14 cellular contexts compared by ENCODE assay signal in genomic region chr20:25495189-25495824, GRCh38.
A peak's percentile ranks its signal among the peaks of the same experiment; 100 is the strongest.
DNase-seq lines count a peak whose midpoint lies in the region; ATAC-seq, FAIRE-seq and TF ChIP-seq lines count a peak whose summit lies in the region.
"Had no signal": no experiment of that assay in that cellular context is flagged by ENCODE, and none has a peak within 500 bp of the region (broad histone marks: within the 10 kb centered on the region; RNA-seq: fewer than 3 reads in every experiment).

No MANE protein-coding gene starts in this region.

- DNase-seq in Right ventricle myocardium inferior (ENCODE audit: missing footprints): peak; percentile 53
- no peak for DNase-seq in left ventricle myocardium inferior
- peak; percentile 33 for DNase-seq in NB4 (ENCODE audit: low read depth)
- DNase-seq in K562 (ENCODE audit: extremely low read depth in 1 of 4, low spot score in 3 of 4): no peak
- DNase-seq in WERI-Rb-1: no peak
- no peak for DNase-seq in NK-92 (lab: John Stamatoyannopoulos, UW; ENCODE audit: unreplicated experiment)
- DNase-seq in GM23248: no peak
- DNase-seq: EL, NCI-H1417 treated with DMSO at 0.1 percent for 48 hours, NCI-H2029 treated with DMSO at 0.1 percent for 48 hours, NCI-H226, T-helper 1 cell had no signal

- WGBS in K562 (ENCODE audit: insufficient coverage, low coverage, missing lambda C conversion rate): 4% methylated on average over 15 of the region's 18 CpGs
- WGBS in GM23248 (ENCODE audit: low coverage in 1 of 2, low lambda C conversion rate in 2 of 2, missing lambda C conversion rate in 2 of 2), 2 experiments: 83 to 84% methylated on average over 18 of the region's 18 CpGs

- H3K9ac ChIP-seq in K562 (ENCODE audit: insufficient read depth in 1 of 2, low read depth in 2 of 2, low read length in 2 of 2) (no peak overlapping the region; a peak in 1 of 4 replicates), GM23248 (no peak overlapping the region)

- H3K9me3 ChIP-seq in left ventricle myocardium inferior (replicated peaks) (no peaks in the 10 kb centered on the region), K562 (replicated peaks; ENCODE audit: control insufficient read depth, insufficient read depth, low read depth, low read length) (no peaks in the 10 kb centered on the region), WERI-Rb-1 (ENCODE audit: severe bottlenecking) (no peaks in the 10 kb centered on the region), GM23248 (ENCODE audit: low read depth) (no peaks in the 10 kb centered on the region)
- H3K9me3 ChIP-seq: A549 had no signal

- H3K4me3 ChIP-seq in left ventricle myocardium inferior (no peak overlapping the region), NB4 (ENCODE audit: low read depth, low read length) (no peak overlapping the region), K562 (no peak overlapping the region), WERI-Rb-1 (ENCODE audit: low read depth, low read length) (no peak overlapping the region), GM23248 (no peak overlapping the region)
- H3K4me3 ChIP-seq: A549, SK-N-MC had no signal

- ATAC-seq in Right ventricle myocardium inferior: no peak
- ATAC-seq in K562: no peak
- ATAC-seq: A549 had no signal

- H3K4me1 ChIP-seq in left ventricle myocardium inferior (no peaks in the 10 kb centered on the region), K562 (replicated peaks in 1 of 2; ENCODE audit: control insufficient read depth in 2 of 2, insufficient read depth in 2 of 2, low read length in 2 of 2) (0 out of 5 replicates have a peak, but pooled peaks cover 0 to 3% of the 10 kb centered on the region in 2 experiments), GM23248 (ENCODE audit: insufficient read depth) (no peaks in the 10 kb centered on the region)
- H3K4me1 ChIP-seq: A549 had no signal

- TF ChIP-seq CTCF in left ventricle myocardium inferior (IDR thresholded peaks at IDR 0.05; ENCODE audit: borderline replicate concordance) (no peak), NB4 (IDR thresholded peaks at IDR 0.05; ENCODE audit: low read depth, low read length) (no peak), K562 (IDR thresholded peaks at IDR 0.05 in 2 of 3, conservative IDR thresholded peaks at IDR 0.05 in 1 of 3; ENCODE audit: insufficient read depth in 2 of 3, low read depth in 1 of 3, low read length in 3 of 3) (no peak), WERI-Rb-1 (IDR thresholded peaks at IDR 0.05; ENCODE audit: low read depth, low read length) (no peak)

- in situ Hi-C loops in K562 (cut with MboI): no loop called here
- in situ Hi-C loops in GM23248 (cut with MboI): no loop called here

- FAIRE-seq in K562 (lab: Jason Lieb, UNC): no peak
- FAIRE-seq: A549 had no signal

- H3K9me2 ChIP-seq in GM23248 (ENCODE audit: insufficient read depth): no peaks in the 10 kb centered on the region

- no peaks in the 10 kb centered on the region for H3F3A ChIP-seq in GM23248 (ENCODE audit: insufficient read depth)

- H3K27ac ChIP-seq in left ventricle myocardium inferior (replicated peaks) (no peak overlapping the region), K562 (ENCODE audit: extremely low read depth, low read depth, low read length) (no peak overlapping the region), WERI-Rb-1 (no peak overlapping the region), GM23248 (no peak overlapping the region)
- H3K27ac ChIP-seq: A549, SK-N-MC had no signal

- no peaks in the 10 kb centered on the region for H3K79me2 ChIP-seq in K562 (ENCODE audit: control insufficient read depth, insufficient read depth, low read length)
- no peaks in the 10 kb centered on the region for H3K79me2 ChIP-seq in GM23248 (ENCODE audit: insufficient read depth)

- TF ChIP-seq EP300 in K562 (IDR thresholded peaks at IDR 0.05; ENCODE audit: low read length): no peak

- CTCF ChIA-PET in K562 (lab: Yijun Ruan, JAX; ENCODE audit: low intra/inter-chr PET ratio): no interaction called here

- TF ChIP-seq POLR2A in NB4 (IDR thresholded peaks at IDR 0.05; ENCODE audit: extremely low read depth, insufficient read length) (no peak), K562 (conservative IDR thresholded peaks at IDR 0.05) (no peak)

- POLR2A ChIA-PET in K562 (lab: Yijun Ruan, JAX): interaction anchor here (0.6 to 1.2 kb wide), 3 partner anchors 13 to 209 kb away, joined by 3 to 4 read pairs (median 3); partner anchors contain the start of gene ABHD12

- H3K36me3 ChIP-seq in left ventricle myocardium inferior (no peaks in the 10 kb centered on the region), K562 (ENCODE audit: control insufficient read depth, insufficient read depth, low read length) (no peaks in the 10 kb centered on the region), WERI-Rb-1 (peaks cover 33% of the 10 kb centered on the region), GM23248 (ENCODE audit: low read depth) (no peaks in the 10 kb centered on the region)

- no peaks in the 10 kb centered on the region for H4K20me1 ChIP-seq in K562 (replicated peaks; ENCODE audit: control insufficient read depth, insufficient read depth, low read length)
- no peaks in the 10 kb centered on the region for H4K20me1 ChIP-seq in GM23248 (ENCODE audit: insufficient read depth)

- no peaks in the 10 kb centered on the region for H3K27me3 ChIP-seq in left ventricle myocardium inferior (ENCODE audit: low read depth)
- H3K27me3 ChIP-seq in K562 (ENCODE audit: control insufficient read depth in 2 of 2, insufficient read depth in 2 of 2, low read length in 2 of 2): peaks cover 0 to 66% of the 10 kb centered on the region in 2 experiments; a peak in 2 of 5 replicates
- H3K27me3 ChIP-seq in WERI-Rb-1 (ENCODE audit: insufficient read depth, low read depth, severe bottlenecking): no peaks in the 10 kb centered on the region
- H3K27me3 ChIP-seq in GM23248 (replicated peaks; ENCODE audit: insufficient read depth): no peaks in the 10 kb centered on the region

- H2AFZ ChIP-seq in K562 (ENCODE audit: low read depth, low read length) (no peak overlapping the region), GM23248 (no peak overlapping the region)

- no peaks in the 10 kb centered on the region for H3K9me1 ChIP-seq in K562 (ENCODE audit: control insufficient read depth, insufficient read depth, low read length)

- intact Hi-C loops in Right ventricle myocardium inferior (cut with DNase I): no loop called here
- intact Hi-C loops in left ventricle myocardium inferior (cut with micrococcal nuclease): no loop called here
- intact Hi-C loops in K562 (cut with micrococcal nuclease): no loop called here

- H3K4me2 ChIP-seq in K562 (ENCODE audit: insufficient read depth, low read length) (no peak overlapping the region), GM23248 (ENCODE audit: unreplicated experiment) (no peak overlapping the region)
- H3K4me2 ChIP-seq: A549 had no signal

- TF ChIP-seq RAD21 in K562 (CRISPR knock-in tag; conservative IDR thresholded peaks at IDR 0.05 in 1 of 2, IDR thresholded peaks at IDR 0.05 in 1 of 2): no peak

- no TSS peak for BruUV-seq in K562 (replicated peaks; lab: Mats Ljungman, UMichigan)

TF ChIP-seq in K562, 482 proteins besides CTCF, POLR2A, EP300 and RAD21:
- TF ChIP-seq EZH2 (IDR thresholded peaks at IDR 0.05; ENCODE audit: borderline replicate concordance, low read depth, low read length): no peak
- TF ChIP-seq GTF2E2 (tag; IDR thresholded peaks at IDR 0.05): no peak
- no peak for TF ChIP-seq NR1H2 (CRISPR knock-in tag; IDR thresholded peaks at IDR 0.05)
- no peak for TF ChIP-seq RHOXF2B (CRISPR knock-in tag; conservative IDR thresholded peaks at IDR 0.05)
- no peak for TF ChIP-seq XRCC4 (IDR thresholded peaks at IDR 0.05; ENCODE audit: extremely low read depth, insufficient read depth, insufficient read length)
- TF ChIP-seq RUNX1 (IDR thresholded peaks at IDR 0.05; ENCODE audit: low read depth): no peak
- no peak for TF ChIP-seq THRA (IDR thresholded peaks at IDR 0.05)
- TF ChIP-seq ZBTB34 (CRISPR knock-in tag; IDR thresholded peaks at IDR 0.05): no peak
- peak; percentile 42; the same call in 1 of the 2 replicates for TF ChIP-seq NFIC (IDR thresholded peaks at IDR 0.05)

Comparison
In these comparisons a context has a peak if more than half of its experiments do, and no peak if none do; other contexts are left out.
1. DNase-seq: peak in Right ventricle myocardium inferior (single experiment) and NB4 (single experiment); none in left ventricle myocardium inferior (single experiment), K562 (0 of 4), WERI-Rb-1 (single experiment), NK-92 (single experiment) and GM23248 (single experiment).